Comparison of ENCODE assay signal across 9 cellular contexts in the genomic region with DNA sequence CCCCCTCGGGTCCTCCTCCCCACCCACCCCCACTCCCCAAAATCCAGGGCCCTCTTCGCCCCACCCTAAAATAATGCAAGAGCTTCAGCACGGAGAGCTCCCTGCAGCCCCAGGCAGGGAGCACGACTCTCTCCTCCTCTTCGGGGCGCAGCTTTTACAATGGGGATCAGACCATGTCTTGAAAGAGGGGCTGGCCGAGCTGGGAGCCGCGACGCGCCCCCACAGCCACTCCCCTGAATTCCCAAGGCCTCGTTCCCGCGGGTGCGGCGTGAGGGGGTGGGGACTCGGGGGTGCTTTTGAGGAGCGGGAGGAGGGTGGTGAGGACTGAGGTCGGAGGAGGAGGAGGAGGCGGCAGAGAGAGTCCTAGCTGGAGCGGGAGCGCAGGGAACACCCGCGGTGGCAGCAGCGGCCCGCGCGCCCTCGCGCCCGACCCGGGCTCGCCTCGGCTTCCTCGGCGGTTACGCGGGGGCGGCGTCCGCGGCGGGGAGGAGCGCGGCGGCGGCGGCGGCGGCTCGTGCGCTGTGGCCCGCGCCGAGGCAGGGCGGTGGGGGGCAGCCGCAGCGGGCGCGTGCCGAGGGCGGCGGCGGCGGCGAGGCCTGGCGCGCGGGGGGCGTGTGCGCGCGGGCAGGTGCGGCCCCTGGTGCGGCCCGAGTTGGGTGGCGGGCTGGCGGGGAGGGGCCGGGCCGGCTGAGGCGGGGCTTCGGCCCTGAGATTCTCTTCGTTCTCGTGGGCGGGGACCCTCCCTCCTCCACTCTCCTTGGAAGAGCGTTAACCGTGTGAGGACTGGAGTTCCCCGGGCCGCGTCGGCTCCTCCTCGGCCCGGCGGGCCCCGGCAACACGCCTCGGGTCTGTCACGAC. TPM values are rescaled to one million over a fixed set of nuclear protein-coding genes. Genes with fewer than 3 reads are reported as not detected.
DNase-seq lines count a peak whose midpoint lies in the region; ATAC-seq, FAIRE-seq and TF ChIP-seq lines count a peak whose summit lies in the region.
"Had no signal": no experiment of that assay in that cellular context is flagged by ENCODE, and none has a peak within 500 bp of the region (broad histone marks: within the 10 kb centered on the region; RNA-seq: fewer than 3 reads in every experiment).

A gene (minus strand): TSS at position 666 of the 858 bp plus-strand sequence. CDS start 699 bp downstream, outside the sequence.

- no peak for TF ChIP-seq RAD21 in Ishikawa (IDR thresholded peaks at IDR 0.05; ENCODE audit: low read depth)

- H3K4me1 Mint-ChIP-seq in stimulated activated effector memory CD8-positive, alpha-beta T cell treated with anti-CD3 and anti-CD28 coated beads, Interleukin-12 subunit alpha, Interleukin-12 subunit beta, amount 100 ng/mL, for 72 hours: peaks cover 5% of the 10 kb centered on the region

- no peak for FAIRE-seq in RCC 7860 (lab: Jason Lieb, UNC)
- FAIRE-seq: TTC549 had no signal

- DNase-seq in D341Med (ENCODE audit: low spot score) (peak; percentile 90), RCC 7860 (ENCODE audit: low spot score) (peak; percentile 21), cerebellum (ENCODE audit: low spot score) (peak; percentile 79), kidney tubule cell (ENCODE audit: low spot score) (peak; percentile 63), cortex of kidney (lab: John Stamatoyannopoulos, UW) (no peak)
- DNase-seq in stimulated activated effector memory CD8-positive, alpha-beta T cell treated with anti-CD3 and anti-CD28 coated beads, Interleukin-12 subunit alpha, Interleukin-12 subunit beta, amount 100 ng/mL, for 72 hours (ENCODE audit: low spot score in 2 of 2): no peak

- peak; percentile 60 for ATAC-seq in GM21367 (IDR thresholded peaks at IDR 0.05; ENCODE audit: unreplicated experiment)
- peak; percentile 51 for ATAC-seq in stimulated activated effector memory CD8-positive, alpha-beta T cell treated with anti-CD3 and anti-CD28 coated beads, Interleukin-12 subunit alpha, Interleukin-12 subunit beta, amount 100 ng/mL, for 72 hours

- H3K9me3 Mint-ChIP-seq in stimulated activated effector memory CD8-positive, alpha-beta T cell treated with anti-CD3 and anti-CD28 coated beads, Interleukin-12 subunit alpha, Interleukin-12 subunit beta, amount 100 ng/mL, for 72 hours: no peaks in the 10 kb centered on the region

- H3K36me3 Mint-ChIP-seq in stimulated activated effector memory CD8-positive, alpha-beta T cell treated with anti-CD3 and anti-CD28 coated beads, Interleukin-12 subunit alpha, Interleukin-12 subunit beta, amount 100 ng/mL, for 72 hours: no peaks in the 10 kb centered on the region

- no peak within 1 kb of the TSS for H3K27ac Mint-ChIP-seq in stimulated activated effector memory CD8-positive, alpha-beta T cell treated with anti-CD3 and anti-CD28 coated beads, Interleukin-12 subunit alpha, Interleukin-12 subunit beta, amount 100 ng/mL, for 72 hours

- peak within 1 kb of the TSS; percentile 56 for H3K4me3 Mint-ChIP-seq in stimulated activated effector memory CD8-positive, alpha-beta T cell treated with anti-CD3 and anti-CD28 coated beads, Interleukin-12 subunit alpha, Interleukin-12 subunit beta, amount 100 ng/mL, for 72 hours

- TF ChIP-seq EP300 in Ishikawa (IDR thresholded peaks at IDR 0.05; ENCODE audit: borderline replicate concordance): no peak

TF ChIP-seq in Ishikawa, 13 proteins besides CTCF, POLR2A, EP300 and RAD21:
- TF ChIP-seq, protein P1, sequence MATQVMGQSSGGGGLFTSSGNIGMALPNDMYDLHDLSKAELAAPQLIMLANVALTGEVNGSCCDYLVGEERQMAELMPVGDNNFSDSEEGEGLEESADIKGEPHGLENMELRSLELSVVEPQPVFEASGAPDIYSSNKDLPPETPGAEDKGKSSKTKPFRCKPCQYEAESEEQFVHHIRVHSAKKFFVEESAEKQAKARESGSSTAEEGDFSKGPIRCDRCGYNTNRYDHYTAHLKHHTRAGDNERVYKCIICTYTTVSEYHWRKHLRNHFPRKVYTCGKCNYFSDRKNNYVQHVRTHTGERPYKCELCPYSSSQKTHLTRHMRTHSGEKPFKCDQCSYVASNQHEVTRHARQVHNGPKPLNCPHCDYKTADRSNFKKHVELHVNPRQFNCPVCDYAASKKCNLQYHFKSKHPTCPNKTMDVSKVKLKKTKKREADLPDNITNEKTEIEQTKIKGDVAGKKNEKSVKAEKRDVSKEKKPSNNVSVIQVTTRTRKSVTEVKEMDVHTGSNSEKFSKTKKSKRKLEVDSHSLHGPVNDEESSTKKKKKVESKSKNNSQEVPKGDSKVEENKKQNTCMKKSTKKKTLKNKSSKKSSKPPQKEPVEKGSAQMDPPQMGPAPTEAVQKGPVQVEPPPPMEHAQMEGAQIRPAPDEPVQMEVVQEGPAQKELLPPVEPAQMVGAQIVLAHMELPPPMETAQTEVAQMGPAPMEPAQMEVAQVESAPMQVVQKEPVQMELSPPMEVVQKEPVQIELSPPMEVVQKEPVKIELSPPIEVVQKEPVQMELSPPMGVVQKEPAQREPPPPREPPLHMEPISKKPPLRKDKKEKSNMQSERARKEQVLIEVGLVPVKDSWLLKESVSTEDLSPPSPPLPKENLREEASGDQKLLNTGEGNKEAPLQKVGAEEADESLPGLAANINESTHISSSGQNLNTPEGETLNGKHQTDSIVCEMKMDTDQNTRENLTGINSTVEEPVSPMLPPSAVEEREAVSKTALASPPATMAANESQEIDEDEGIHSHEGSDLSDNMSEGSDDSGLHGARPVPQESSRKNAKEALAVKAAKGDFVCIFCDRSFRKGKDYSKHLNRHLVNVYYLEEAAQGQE (IDR thresholded peaks at IDR 0.05; ENCODE audit: low read depth): peak; percentile 31; the same call in 1 of the 2 replicates
- no peak for TF ChIP-seq YY1 (IDR thresholded peaks at IDR 0.05; ENCODE audit: low read depth)
- 0 out of 2 replicates have a peak, but pooled peaks have one; percentile 14 for TF ChIP-seq EGR1 (IDR thresholded peaks at IDR 0.05)
- TF ChIP-seq, protein P2, sequence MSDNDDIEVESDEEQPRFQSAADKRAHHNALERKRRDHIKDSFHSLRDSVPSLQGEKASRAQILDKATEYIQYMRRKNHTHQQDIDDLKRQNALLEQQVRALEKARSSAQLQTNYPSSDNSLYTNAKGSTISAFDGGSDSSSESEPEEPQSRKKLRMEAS (IDR thresholded peaks at IDR 0.05): peak; percentile 44; the same call in 1 of the 2 replicates
- TF ChIP-seq TCF12 (IDR thresholded peaks at IDR 0.05; ENCODE audit: low read depth): no peak
- no peak for TF ChIP-seq FOXM1 (IDR thresholded peaks at IDR 0.05; ENCODE audit: borderline replicate concordance, low read depth)
- TF ChIP-seq CEBPB (IDR thresholded peaks at IDR 0.05): no peak
- TF ChIP-seq TAF1 (IDR thresholded peaks at IDR 0.05; ENCODE audit: low read depth): no peak
- TF ChIP-seq ZBTB7A (IDR thresholded peaks at IDR 0.05; ENCODE audit: low read depth): peak; percentile 24; the same call in 1 of the 2 replicates

RNA-seq across cellular contexts. Expression of the gene that starts here (rescaled TPM):
- 331 TPM for total RNA-seq in cerebellum

Comparison
In these comparisons a context has a peak if more than half of its experiments do, and no peak if none do; other contexts are left out.
1. DNase-seq: peak in D341Med (single experiment), RCC 7860 (single experiment), cerebellum (single experiment) and kidney tubule cell (single experiment); none in stimulated activated effector memory CD8-positive, alpha-beta T cell treated with anti-CD3 and anti-CD28 coated beads, Interleukin-12 subunit alpha, Interleukin-12 subunit beta, amount 100 ng/mL, for 72 hours (0 of 2) and cortex of kidney (single experiment).